8 cellular contexts compared by ENCODE assay signal in genomic region chr5:168578506-168579205, GRCh38. TPM values are rescaled to one million over a fixed set of nuclear protein-coding genes. Genes with fewer than 3 reads are reported as not detected.
A peak's percentile ranks its signal among the peaks of the same experiment; 100 is the strongest.
DNase-seq lines count a peak whose midpoint lies in the region; ATAC-seq and TF ChIP-seq lines count a peak whose summit lies in the region.

No MANE protein-coding gene starts in this region.

- H2AK5ac ChIP-seq in neuronal stem cell (ENCODE audit: low read depth, low read length): peak overlapping the region; percentile 4

- H4K8ac ChIP-seq in neuronal stem cell (ENCODE audit: low read depth, low read length): no peak overlapping the region

- peak overlapping the region; percentile 90 for H3K9ac ChIP-seq in neuronal stem cell (ENCODE audit: low read depth, low read length, poor library complexity)

- peak overlapping the region; percentile 46 for H3K4me2 ChIP-seq in neuronal stem cell (ENCODE audit: insufficient read depth, low read length, poor library complexity, severe bottlenecking)

- H3K9me3 ChIP-seq in T-helper 17 cell (ENCODE audit: control insufficient read depth, low read length, poor library complexity, severe bottlenecking): no peaks in the 10 kb centered on the region
- H3K9me3 ChIP-seq in esophagus squamous epithelium: no peaks in the 10 kb centered on the region
- H3K9me3 ChIP-seq in neuronal stem cell (replicated peaks in 1 of 2; ENCODE audit: control insufficient read depth in 2 of 2, insufficient read depth in 1 of 2, low read depth in 1 of 2, low read length in 2 of 2): peaks cover 0 to 28% of the 10 kb centered on the region in 2 donors

- peak overlapping the region; percentile 89 for H3K4me3 Mint-ChIP-seq in T-helper 17 cell

- H3K14ac ChIP-seq in neuronal stem cell (ENCODE audit: low read length): peak overlapping the region; percentile 98

- peaks cover 6 to 41% (median 14%) of the 10 kb centered on the region in 3 donors for H3K4me1 ChIP-seq in esophagus squamous epithelium
- peaks cover 5 to 13% of the 10 kb centered on the region in 2 donors for H3K4me1 ChIP-seq in neuronal stem cell (ENCODE audit: control insufficient read depth in 2 of 2, insufficient read depth in 1 of 2, low read depth in 1 of 2, low read length in 2 of 2)

- peak overlapping the region; percentile 98 for H3K18ac ChIP-seq in neuronal stem cell (ENCODE audit: low read length)

- DNase-seq in COR-L47 (lab: John Stamatoyannopoulos, UW) (peak; percentile 78), T-helper 17 cell (no peak), esophagus squamous epithelium (lab: John Stamatoyannopoulos, UW) (peak; percentile 40), neuronal stem cell (ENCODE audit: low spot score) (no peak), OCI-M2 (lab: John Stamatoyannopoulos, UW; ENCODE audit: unreplicated experiment) (no peak), ecto neural progenitor cell (ENCODE audit: low spot score) (no peak)

- H3K4me1 Mint-ChIP-seq in T-helper 17 cell: peaks cover 25% of the 10 kb centered on the region

- WGBS in esophagus squamous epithelium, 2 donors: 0 to 1% methylated on average over 21 of the region's 32 CpGs
- WGBS in neuronal stem cell (ENCODE audit: extremely low coverage in 2 of 2, insufficient read length in 2 of 2, insufficient replicate concordance in 1 of 2), 2 donors: no CpG with 5 or more reads among the region's 32 CpGs

- H3K4me3 ChIP-seq in esophagus squamous epithelium (peak overlapping the region; percentile 55 to 95 (median 84)), neuronal stem cell (ENCODE audit: low read length in 2 of 2) (peak overlapping the region; percentile 98 to 99)

- TF ChIP-seq POLR2A in esophagus squamous epithelium (IDR thresholded peaks at IDR 0.05): no peak

- no peak overlapping the region for H3K4ac ChIP-seq in neuronal stem cell (ENCODE audit: low read length)

- H3K23ac ChIP-seq in neuronal stem cell (ENCODE audit: low read depth, low read length, poor library complexity): peak overlapping the region; percentile 58

- TF ChIP-seq CTCF in esophagus squamous epithelium (IDR thresholded peaks at IDR 0.05): no peak

- H3K27me3 ChIP-seq in esophagus squamous epithelium: no peaks in the 10 kb centered on the region
- H3K27me3 ChIP-seq in neuronal stem cell (ENCODE audit: control insufficient read depth in 3 of 3, insufficient read depth in 3 of 3, low read depth in 1 of 3, low read length in 3 of 3): no peaks in the 10 kb centered on the region

- no peak overlapping the region for H2BK120ac ChIP-seq in neuronal stem cell (ENCODE audit: low read depth, low read length)

- H3K27ac ChIP-seq in esophagus squamous epithelium (peak overlapping the region; percentile 88 to 98 (median 98)), neuronal stem cell (replicated peaks; ENCODE audit: low read length) (peak overlapping the region; percentile 95)

- no peaks in the 10 kb centered on the region for H3K36me3 Mint-ChIP-seq in T-helper 17 cell (ENCODE audit: low read depth)

- peaks cover under 1% of the 10 kb centered on the region for H3K27me3 Mint-ChIP-seq in T-helper 17 cell

- H3K36me3 ChIP-seq in esophagus squamous epithelium (no peaks in the 10 kb centered on the region), neuronal stem cell (replicated peaks in 1 of 2; ENCODE audit: control insufficient read depth in 2 of 2, insufficient read depth in 2 of 2, low read length in 2 of 2) (peaks cover 0 to 41% of the 10 kb centered on the region in 2 donors)

- no peaks in the 10 kb centered on the region for H3K79me1 ChIP-seq in neuronal stem cell (ENCODE audit: low read depth, low read length)

- ATAC-seq in GM19397 (IDR thresholded peaks at IDR 0.05; ENCODE audit: unreplicated experiment): peak; percentile 16
- ATAC-seq in HG03457 (IDR thresholded peaks at IDR 0.05; ENCODE audit: unreplicated experiment): peak; percentile 11
- no peak for ATAC-seq in T-helper 17 cell

- H2BK15ac ChIP-seq in neuronal stem cell (ENCODE audit: low read length): peak overlapping the region; percentile 90

- peak overlapping the region; percentile 79 for H3K27ac Mint-ChIP-seq in T-helper 17 cell

- intact Hi-C loops in esophagus squamous epithelium (cut with DNase I): no loop called here

- peak overlapping the region; percentile 93 for H2BK5ac ChIP-seq in neuronal stem cell (ENCODE audit: low read length)

- H2BK12ac ChIP-seq in neuronal stem cell (ENCODE audit: low read length): no peak overlapping the region

- H4K91ac ChIP-seq in neuronal stem cell (ENCODE audit: low read depth, low read length, poor library complexity): no peak overlapping the region

- H2AFZ ChIP-seq in neuronal stem cell (ENCODE audit: low read length): peak overlapping the region; percentile 87

RNA-seq across cellular contexts. Expression of gene PANK3, which starts 0.5 kb away (rescaled TPM):
- total RNA-seq in T-helper 17 cell (10 to 100 TPM; 30.2 to 39.2 TPM), esophagus squamous epithelium (10 to 100 TPM; 24.9 to 40.1 (median 35.4) TPM)
- polyA plus RNA-seq in neuronal stem cell (2013, experiment 1 of 2): 38.2 TPM
- polyA plus RNA-seq in neuronal stem cell (2013, experiment 2 of 2): 37.9 TPM

RNA-seq across cellular contexts. Expression of gene FBLL1, which starts 49.6 kb away (rescaled TPM):
- total RNA-seq in T-helper 17 cell (not detected), esophagus squamous epithelium (under 1 TPM in 1 of 4 donors, not detected in 3; 0.18 TPM)
- polyA plus RNA-seq in neuronal stem cell (2013, experiment 1 of 2): 1.6 TPM
- 1.2 TPM for polyA plus RNA-seq in neuronal stem cell (2013, experiment 2 of 2)

Comparison
In these comparisons a context has a peak if more than half of its experiments do, and no peak if none do; other contexts are left out.
1. DNase-seq: peak in COR-L47 (single experiment) and esophagus squamous epithelium (single experiment); none in T-helper 17 cell (0 of 3), neuronal stem cell (single experiment), OCI-M2 (single experiment) and ecto neural progenitor cell (single experiment).